Comparison of ENCODE assay signal across 8 cellular contexts in genomic region chr19:38686530-38686888, GRCh38. TPM values are rescaled to one million over a fixed set of nuclear protein-coding genes. Genes with fewer than 3 reads are reported as not detected.
A peak's percentile ranks its signal among the peaks of the same experiment; 100 is the strongest.
DNase-seq lines count a peak whose midpoint lies in the region; ATAC-seq lines count a peak whose summit lies in the region.

No MANE protein-coding gene starts in this region.

- H3K36me3 Mint-ChIP-seq in CD4-positive, CD25-positive, alpha-beta regulatory T cell, result peaks cover 4% of the 10 kb centered on the region

- H3K4me3 Mint-ChIP-seq in CD4-positive, CD25-positive, alpha-beta regulatory T cell, result peak overlapping the region; percentile 54 to 92 (median 59)

- H3K9ac ChIP-seq in HUES6 (ENCODE audit: low read length) (peak overlapping the region; percentile 91), adipocyte (ENCODE audit: low read length) (peak overlapping the region; percentile 67), muscle layer of colon (ENCODE audit: low read length) (peak overlapping the region; percentile 37)

- H3K27me3 ChIP-seq in CD4-positive, CD25-positive, alpha-beta regulatory T cell (ENCODE audit: control insufficient read depth, insufficient read depth, low read length), result no peaks in the 10 kb centered on the region
- H3K27me3 ChIP-seq in HUES6 (ENCODE audit: control insufficient read depth, insufficient read depth, low read length) (no peaks in the 10 kb centered on the region), adipocyte (replicated peaks; ENCODE audit: control insufficient read depth, insufficient read depth, low read length) (no peaks in the 10 kb centered on the region), muscle layer of colon (ENCODE audit: control insufficient read depth in 1 of 2, insufficient read depth in 2 of 2, low read length in 2 of 2) (no peaks in the 10 kb centered on the region)

- no peaks in the 10 kb centered on the region for H3K27me3 Mint-ChIP-seq in CD4-positive, CD25-positive, alpha-beta regulatory T cell

- peak overlapping the region; percentile 83 for H3K27ac ChIP-seq in CD4-positive, CD25-positive, alpha-beta regulatory T cell (ENCODE audit: insufficient read depth, low read length, poor library complexity, severe bottlenecking)
- H3K27ac ChIP-seq in HUES6 (ENCODE audit: low read depth, low read length), result peak overlapping the region; percentile 98
- H3K27ac ChIP-seq in muscle layer of colon (ENCODE audit: low read depth, low read length), result peak overlapping the region; percentile 83

- H3K36me3 ChIP-seq in CD4-positive, CD25-positive, alpha-beta regulatory T cell (ENCODE audit: control insufficient read depth, insufficient read depth, low read length), result peaks cover 2% of the 10 kb centered on the region
- H3K36me3 ChIP-seq in HUES6 (ENCODE audit: control insufficient read depth, insufficient read depth, low read length) (peaks cover 8% of the 10 kb centered on the region; the same call in 1 of the 2 replicates), adipocyte (ENCODE audit: control insufficient read depth, insufficient read depth, low read length, severe bottlenecking) (peaks cover 5% of the 10 kb centered on the region), muscle layer of colon (ENCODE audit: insufficient read depth, low read length) (peaks cover under 1% of the 10 kb centered on the region)

- DNase-seq in CD4-positive, CD25-positive, alpha-beta regulatory T cell, result peak in 2 of 3 donors; percentile 24 to 48
- DNase-seq in adipocyte (ENCODE audit: low read depth) (no peak), NCI-H146 treated with DMSO at 0.1 percent for 48 hours (lab: John Stamatoyannopoulos, UW; ENCODE audit: unreplicated experiment) (no peak), HuH-7 (ENCODE audit: low spot score) (no peak), NCI-H1092 treated with DMSO at 0.1 percent for 48 hours (lab: John Stamatoyannopoulos, UW) (no peak)

- H3K9me3 Mint-ChIP-seq in CD4-positive, CD25-positive, alpha-beta regulatory T cell, result no peaks in the 10 kb centered on the region

- peaks cover 5 to 88% (median 62%) of the 10 kb centered on the region in 4 donors for H3K4me1 Mint-ChIP-seq in CD4-positive, CD25-positive, alpha-beta regulatory T cell

- H3K4me1 ChIP-seq in CD4-positive, CD25-positive, alpha-beta regulatory T cell (ENCODE audit: control insufficient read depth, insufficient read depth, low read length, poor library complexity, severe bottlenecking), result peaks cover 69% of the 10 kb centered on the region
- H3K4me1 ChIP-seq in HUES6 (ENCODE audit: control insufficient read depth, insufficient read depth, low read length), result peaks cover 68% of the 10 kb centered on the region
- H3K4me1 ChIP-seq in adipocyte (ENCODE audit: control insufficient read depth, insufficient read depth, low read length), result peaks cover 57% of the 10 kb centered on the region
- H3K4me1 ChIP-seq in muscle layer of colon (ENCODE audit: insufficient read depth, low read length), result peaks cover 51% of the 10 kb centered on the region

- peak overlapping the region; percentile 60 to 94 (median 93) for H3K27ac Mint-ChIP-seq in CD4-positive, CD25-positive, alpha-beta regulatory T cell

- no peaks in the 10 kb centered on the region for H3K9me3 ChIP-seq in CD4-positive, CD25-positive, alpha-beta regulatory T cell (ENCODE audit: control insufficient read depth in 2 of 2, low read length in 2 of 2)
- H3K9me3 ChIP-seq in HUES6 (ENCODE audit: control insufficient read depth, insufficient read depth, low read depth, low read length) (no peaks in the 10 kb centered on the region), adipocyte (ENCODE audit: control insufficient read depth, low read length) (no peaks in the 10 kb centered on the region), muscle layer of colon (ENCODE audit: low read length) (no peaks in the 10 kb centered on the region)

- ATAC-seq in CD4-positive, CD25-positive, alpha-beta regulatory T cell (ENCODE audit: low read depth in 2 of 2), result peak; percentile 34 to 36
- no peak for ATAC-seq in GM19395 (IDR thresholded peaks at IDR 0.05; ENCODE audit: unreplicated experiment)

- H3K4me3 ChIP-seq in CD4-positive, CD25-positive, alpha-beta regulatory T cell (ENCODE audit: low read depth, low read length), result peak overlapping the region; percentile 40
- peak overlapping the region; percentile 7; the same call in 1 of the 2 replicates for H3K4me3 ChIP-seq in HUES6 (ENCODE audit: low read depth, low read length)
- H3K4me3 ChIP-seq in adipocyte (ENCODE audit: low read length), result no peak overlapping the region
- no peak overlapping the region for H3K4me3 ChIP-seq in muscle layer of colon (ENCODE audit: low read depth in 1 of 2, low read length in 2 of 2)

RNA-seq across cellular contexts. Expression of gene ACTN4, which starts 39.1 kb away (rescaled TPM):
- 323 TPM for total RNA-seq in CD4-positive, CD25-positive, alpha-beta regulatory T cell
- polyA plus RNA-seq in CD4-positive, CD25-positive, alpha-beta regulatory T cell, result 10 to 100 TPM; 11.2 to 22.2 (median 15.7) TPM

RNA-seq across cellular contexts. Expression of gene CAPN12, which starts 57.8 kb away (rescaled TPM):
- total RNA-seq in CD4-positive, CD25-positive, alpha-beta regulatory T cell, result 6.1 TPM
- polyA plus RNA-seq in CD4-positive, CD25-positive, alpha-beta regulatory T cell, result 1 to 10 TPM; 1.0 to 2.6 (median 1.9) TPM

Comparison
In these comparisons a context has a peak if more than half of its experiments do, and no peak if none do; other contexts are left out.
1. DNase-seq: peak in CD4-positive, CD25-positive, alpha-beta regulatory T cell (2 of 3); none in adipocyte (single experiment), NCI-H146 treated with DMSO at 0.1 percent for 48 hours (single experiment), HuH-7 (single experiment) and NCI-H1092 treated with DMSO at 0.1 percent for 48 hours (single experiment).
2. H3K4me3 ChIP-seq: peak in CD4-positive, CD25-positive, alpha-beta regulatory T cell (single experiment) and HUES6 (single experiment); none in adipocyte (single experiment) and muscle layer of colon (0 of 2).
3. H3K9ac ChIP-seq: peak in every context shown above with its lines; median percentile 91 in HUES6; 67 in adipocyte; 37 in muscle layer of colon.
4. Peak in every context shown above with its lines, with median percentiles within 50 percentile points of each other: H3K27ac ChIP-seq.